ENCODE assay signal across 25 cellular contexts in genomic region chr20:38029453-38029852, GRCh38. TPM values are rescaled to one million over a fixed set of nuclear protein-coding genes. Genes with fewer than 3 reads are reported as not detected.
DNase-seq lines count a peak whose midpoint lies in the region; ATAC-seq and TF ChIP-seq lines count a peak whose summit lies in the region.
"Had no signal": no experiment of that assay in that cellular context is flagged by ENCODE, and none has a peak within 500 bp of the region (broad histone marks: within the 10 kb centered on the region; RNA-seq: fewer than 3 reads in every experiment).

No MANE protein-coding gene starts in this region.

- TF ChIP-seq CTCF in CD4-positive, alpha-beta T cell (IDR thresholded peaks at IDR 0.05) = no peak

- H3K27me3 Mint-ChIP-seq in T-helper 2 cell treated with Interferon-gamma antibody and Interleukin-4, amounts not matched to agents 5 μg/mL and 100 μg/mL, for 36 hours (ENCODE audit: low read depth) = no peaks in the 10 kb centered on the region
- no peaks in the 10 kb centered on the region for H3K27me3 Mint-ChIP-seq in CD4-positive, alpha-beta T cell
- H3K27me3 Mint-ChIP-seq in activated T-helper 1 cell treated with anti-CD3 and anti-CD28 coated beads, Interleukin-12 subunit alpha, Interleukin-12 subunit beta, Interleukin-2, Interleukin-4 antibody, amounts not matched to agents 30 ng/mL and 10 ng/mL and 1 ng/mL, durations not matched to agents 14 hours and 24 hours and 36 hours (ENCODE audit: insufficient read depth) = no peaks in the 10 kb centered on the region
- H3K27me3 Mint-ChIP-seq in stimulated activated memory B cell treated with anti-CD40 and anti-IgM and Interleukin-4, amounts not matched to agents 10 μg/mL and 1 μg/mL and 100 μg/mL, for 72 hours = no peaks in the 10 kb centered on the region

- no peak for DNase-seq in T-helper 2 cell treated with Interferon-gamma antibody and Interleukin-4, amounts not matched to agents 5 μg/mL and 100 μg/mL, for 36 hours (ENCODE audit: low spot score)
- no peak for DNase-seq in T-helper 2 cell
- no peak for DNase-seq in CD4-positive, alpha-beta T cell
- DNase-seq in activated T-helper 1 cell treated with anti-CD3 and anti-CD28 coated beads, Interleukin-12 subunit alpha, Interleukin-12 subunit beta, Interleukin-2, Interleukin-4 antibody, amounts not matched to agents 30 ng/mL and 10 ng/mL and 1 ng/mL, durations not matched to agents 14 hours and 24 hours and 36 hours (ENCODE audit: low spot score) = no peak
- no peak for DNase-seq in midbrain (lab: John Stamatoyannopoulos, UW)
- DNase-seq: 8988T; ACHN; BE2C; DMS153; KG1; NCI-H1092 treated with DMSO at 0.1 percent for 48 hours; NCI-H1436; NCI-H187; NCI-H2081 treated with DMSO at 0.1 percent for 48 hours; NCI-H2171; NCI-H226; NCI-H510A treated with DMSO at 0.1 percent for 48 hours; NK-92 treated with Interleukin-12 subunit alpha and Interleukin-12 subunit beta, amount 100 ng/mL, for 24 hours; PC-9; SJCRH30 had no signal

- H3K9me3 ChIP-seq in CD4-positive, alpha-beta T cell (ENCODE audit: control insufficient read depth, low read length) = no peaks in the 10 kb centered on the region
- H3K9me3 ChIP-seq: BE2C, SJCRH30 had no signal

- H3K4me3 Mint-ChIP-seq in T-helper 2 cell treated with Interferon-gamma antibody and Interleukin-4, amounts not matched to agents 5 μg/mL and 100 μg/mL, for 36 hours = no peak overlapping the region
- H3K4me3 Mint-ChIP-seq in CD4-positive, alpha-beta T cell = peak overlapping the region; percentile 52
- H3K4me3 Mint-ChIP-seq in activated T-helper 1 cell treated with anti-CD3 and anti-CD28 coated beads, Interleukin-12 subunit alpha, Interleukin-12 subunit beta, Interleukin-2, Interleukin-4 antibody, amounts not matched to agents 30 ng/mL and 10 ng/mL and 1 ng/mL, durations not matched to agents 14 hours and 24 hours and 36 hours = no peak overlapping the region
- no peak overlapping the region for H3K4me3 Mint-ChIP-seq in stimulated activated memory B cell treated with anti-CD40 and anti-IgM and Interleukin-4, amounts not matched to agents 10 μg/mL and 1 μg/mL and 100 μg/mL, for 72 hours
- H3K4me3 Mint-ChIP-seq: CD14-positive monocyte had no signal

- CTCF ChIA-PET in CD4-positive, alpha-beta T cell (lab: Charles Lee) = interaction anchor here (0.5 kb wide), 1 partner anchor 1044 kb away, joined by 3 read pairs; no protein-coding TSS in a partner anchor

- intact Hi-C loops in CD4-positive, alpha-beta T cell (cut with DNase I, micrococcal nuclease) = no loop called here
- intact Hi-C loops in activated T-helper 1 cell treated with anti-CD3 and anti-CD28 coated beads, Interleukin-12 subunit alpha, Interleukin-12 subunit beta, Interleukin-2, Interleukin-4 antibody, amounts not matched to agents 30 ng/mL and 10 ng/mL and 1 ng/mL, durations not matched to agents 14 hours and 24 hours and 36 hours (cut with micrococcal nuclease) = no loop called here

- POLR2A ChIA-PET in CD4-positive, alpha-beta T cell (lab: Charles Lee) = no interaction called here

- peaks cover 26% of the 10 kb centered on the region for H3K36me3 Mint-ChIP-seq in T-helper 2 cell treated with Interferon-gamma antibody and Interleukin-4, amounts not matched to agents 5 μg/mL and 100 μg/mL, for 36 hours (ENCODE audit: low read depth)
- H3K36me3 Mint-ChIP-seq in CD4-positive, alpha-beta T cell (ENCODE audit: low read depth) = peaks cover 68% of the 10 kb centered on the region
- H3K36me3 Mint-ChIP-seq in activated T-helper 1 cell treated with anti-CD3 and anti-CD28 coated beads, Interleukin-12 subunit alpha, Interleukin-12 subunit beta, Interleukin-2, Interleukin-4 antibody, amounts not matched to agents 30 ng/mL and 10 ng/mL and 1 ng/mL, durations not matched to agents 14 hours and 24 hours and 36 hours (ENCODE audit: low read depth) = peaks cover 21% of the 10 kb centered on the region
- peaks cover 46% of the 10 kb centered on the region for H3K36me3 Mint-ChIP-seq in stimulated activated memory B cell treated with anti-CD40 and anti-IgM and Interleukin-4, amounts not matched to agents 10 μg/mL and 1 μg/mL and 100 μg/mL, for 72 hours

- H3K27ac Mint-ChIP-seq in T-helper 2 cell treated with Interferon-gamma antibody and Interleukin-4, amounts not matched to agents 5 μg/mL and 100 μg/mL, for 36 hours = peak overlapping the region; percentile 1
- peak overlapping the region; percentile 34 for H3K27ac Mint-ChIP-seq in CD4-positive, alpha-beta T cell
- H3K27ac Mint-ChIP-seq in activated T-helper 1 cell treated with anti-CD3 and anti-CD28 coated beads, Interleukin-12 subunit alpha, Interleukin-12 subunit beta, Interleukin-2, Interleukin-4 antibody, amounts not matched to agents 30 ng/mL and 10 ng/mL and 1 ng/mL, durations not matched to agents 14 hours and 24 hours and 36 hours = peak overlapping the region; percentile 14
- peak overlapping the region; percentile 15 for H3K27ac Mint-ChIP-seq in stimulated activated memory B cell treated with anti-CD40 and anti-IgM and Interleukin-4, amounts not matched to agents 10 μg/mL and 1 μg/mL and 100 μg/mL, for 72 hours

- no peak for ATAC-seq in CD4-positive, alpha-beta T cell (ENCODE audit: poor library complexity)
- ATAC-seq in stimulated activated memory B cell treated with anti-CD40 and anti-IgM and Interleukin-4, amounts not matched to agents 10 μg/mL and 1 μg/mL and 100 μg/mL, for 72 hours = no peak
- ATAC-seq in HG03139 (IDR thresholded peaks at IDR 0.05; ENCODE audit: unreplicated experiment) = no peak
- ATAC-seq: Right ventricle myocardium inferior, SK-N-SH treated with all-trans-retinoic acid at 6 μM for 48 hours had no signal

- H3K4me1 Mint-ChIP-seq in T-helper 2 cell treated with Interferon-gamma antibody and Interleukin-4, amounts not matched to agents 5 μg/mL and 100 μg/mL, for 36 hours (ENCODE audit: low read depth) = peaks cover 33% of the 10 kb centered on the region
- H3K4me1 Mint-ChIP-seq in CD4-positive, alpha-beta T cell (ENCODE audit: low read depth) = peaks cover 82% of the 10 kb centered on the region
- H3K4me1 Mint-ChIP-seq in activated T-helper 1 cell treated with anti-CD3 and anti-CD28 coated beads, Interleukin-12 subunit alpha, Interleukin-12 subunit beta, Interleukin-2, Interleukin-4 antibody, amounts not matched to agents 30 ng/mL and 10 ng/mL and 1 ng/mL, durations not matched to agents 14 hours and 24 hours and 36 hours (ENCODE audit: low read depth) = peaks cover 57% of the 10 kb centered on the region
- peaks cover 59% of the 10 kb centered on the region for H3K4me1 Mint-ChIP-seq in stimulated activated memory B cell treated with anti-CD40 and anti-IgM and Interleukin-4, amounts not matched to agents 10 μg/mL and 1 μg/mL and 100 μg/mL, for 72 hours

- H3K27ac ChIP-seq in CD4-positive, alpha-beta T cell (ENCODE audit: low read depth, low read length) = no peak overlapping the region
- H3K27ac ChIP-seq: PC-9, SJCRH30 had no signal

- H3K27me3 ChIP-seq in CD4-positive, alpha-beta T cell (ENCODE audit: control insufficient read depth, insufficient read depth, low read length) = no peaks in the 10 kb centered on the region
- H3K27me3 ChIP-seq: BE2C, SJCRH30 had no signal

- no peaks in the 10 kb centered on the region for H3K9me3 Mint-ChIP-seq in T-helper 2 cell treated with Interferon-gamma antibody and Interleukin-4, amounts not matched to agents 5 μg/mL and 100 μg/mL, for 36 hours
- H3K9me3 Mint-ChIP-seq in CD4-positive, alpha-beta T cell = no peaks in the 10 kb centered on the region
- H3K9me3 Mint-ChIP-seq in activated T-helper 1 cell treated with anti-CD3 and anti-CD28 coated beads, Interleukin-12 subunit alpha, Interleukin-12 subunit beta, Interleukin-2, Interleukin-4 antibody, amounts not matched to agents 30 ng/mL and 10 ng/mL and 1 ng/mL, durations not matched to agents 14 hours and 24 hours and 36 hours = no peaks in the 10 kb centered on the region
- H3K9me3 Mint-ChIP-seq in stimulated activated memory B cell treated with anti-CD40 and anti-IgM and Interleukin-4, amounts not matched to agents 10 μg/mL and 1 μg/mL and 100 μg/mL, for 72 hours = peaks cover 4% of the 10 kb centered on the region
- H3K9me3 Mint-ChIP-seq: CD14-positive monocyte had no signal

RNA-seq across cellular contexts. Expression of gene TTI1, which starts 3.8 kb away (rescaled TPM):
- total RNA-seq in CD4-positive, alpha-beta T cell = 10 to 100 TPM; 10.6 to 11.4 TPM
- 41.7 and 43.1 TPM in 2 replicates for total RNA-seq in activated T-helper 1 cell treated with anti-CD3 and anti-CD28 coated beads, Interleukin-12 subunit alpha, Interleukin-12 subunit beta, Interleukin-2, Interleukin-4 antibody, amounts not matched to agents 30 ng/mL and 10 ng/mL and 1 ng/mL, durations not matched to agents 14 hours and 24 hours and 36 hours

RNA-seq across cellular contexts. Expression of gene RPRD1B, which starts 4.1 kb away (rescaled TPM):
- 10 to 100 TPM; 54.8 to 55.7 TPM for total RNA-seq in CD4-positive, alpha-beta T cell
- total RNA-seq in activated T-helper 1 cell treated with anti-CD3 and anti-CD28 coated beads, Interleukin-12 subunit alpha, Interleukin-12 subunit beta, Interleukin-2, Interleukin-4 antibody, amounts not matched to agents 30 ng/mL and 10 ng/mL and 1 ng/mL, durations not matched to agents 14 hours and 24 hours and 36 hours = 48.8 and 49.7 TPM in 2 replicates
